ENCODE assay signal across 8 cellular contexts in genomic region chr2:85308951-85309555, GRCh38. TPM values are rescaled to one million over a fixed set of nuclear protein-coding genes. Genes with fewer than 3 reads are reported as not detected.
DNase-seq lines count a peak whose midpoint lies in the region; ATAC-seq and TF ChIP-seq lines count a peak whose summit lies in the region.

No MANE protein-coding gene starts in this region.

- POLR2A ChIA-PET in SK-N-SH (lab: Yijun Ruan, JAX), result interaction anchor here (0.7 to 2.7 kb wide), 5 partner anchors 9 to 230 kb away, joined by 3 to 12 read pairs (median 3); partner anchors contain the start of genes MAT2A and TGOLN2

- WGBS in GM23248 (ENCODE audit: low coverage in 1 of 2, low lambda C conversion rate in 2 of 2, missing lambda C conversion rate in 2 of 2), 2 experiments, result 13 to 22% methylated on average over 9 to 14 of the region's 14 CpGs
- 32% methylated on average over 14 of the region's 14 CpGs for WGBS in SK-N-SH (ENCODE audit: low lambda C conversion rate)

- H3K9ac ChIP-seq in GM23248 (peak overlapping the region; percentile 26; the same call in 1 of the 2 replicates), SK-N-SH (0 out of 2 replicates have a peak overlapping the region, but pooled peaks have one; percentile 21)

- H3K9me3 ChIP-seq in GM23248 (ENCODE audit: low read depth) (no peaks in the 10 kb centered on the region), SK-N-SH (no peaks in the 10 kb centered on the region)

- CTCF ChIA-PET in SK-N-SH (lab: Yijun Ruan, JAX), result interaction anchor here (0.8 to 2.9 kb wide), 11 partner anchors 9 to 383 kb away, joined by 3 to 28 read pairs (median 5); partner anchors contain the start of gene TCF7L1

- no peak for TF ChIP-seq EP300 in SK-N-SH (IDR thresholded peaks at IDR 0.05; ENCODE audit: borderline replicate concordance in 1 of 2, low read depth in 1 of 2, low read length in 1 of 2)

- in situ Hi-C loops in GM23248 (cut with MboI), result no loop called here

- ATAC-seq in HG02981 (IDR thresholded peaks at IDR 0.05; ENCODE audit: unreplicated experiment) (no peak), GM21529 (IDR thresholded peaks at IDR 0.05; ENCODE audit: unreplicated experiment) (no peak)

- H3K4me1 ChIP-seq in GM23248 (ENCODE audit: insufficient read depth) (peaks cover 26% of the 10 kb centered on the region), SK-N-SH (ENCODE audit: control insufficient read depth in 1 of 2, insufficient read depth in 2 of 2, low read depth in 1 of 2, low read length in 1 of 2) (peaks cover 10 to 17% of the 10 kb centered on the region in 2 experiments; a peak in 2 of 4 replicates)

- H2AFZ ChIP-seq in GM23248 (no peak overlapping the region), SK-N-SH (ENCODE audit: low read depth) (no peak overlapping the region)

- DNase-seq in AG08396 (ENCODE audit: low spot score), result peak; percentile 25
- peak; percentile 69 for DNase-seq in GM23248
- peak; percentile 95 for DNase-seq in SK-N-SH
- peak; percentile 60 for DNase-seq in globus pallidus (ENCODE audit: low spot score)
- peak; percentile 56 for DNase-seq in putamen (ENCODE audit: low spot score)
- no peak for DNase-seq in NCI-H1436 treated with DMSO at 0.1 percent for 48 hours (lab: John Stamatoyannopoulos, UW)

- no peak overlapping the region for H3K4me2 ChIP-seq in GM23248 (ENCODE audit: unreplicated experiment)
- H3K4me2 ChIP-seq in SK-N-SH, result peak overlapping the region; percentile 64; the same call in 1 of the 2 replicates

- H3K27ac ChIP-seq in GM23248 (no peak overlapping the region), SK-N-SH (ENCODE audit: low read depth in 2 of 2, low read length in 1 of 2) (peak overlapping the region; percentile 51 to 69)

- peaks cover 11% of the 10 kb centered on the region for H3F3A ChIP-seq in GM23248 (ENCODE audit: insufficient read depth)
- peaks cover 21% of the 10 kb centered on the region for H3F3A ChIP-seq in SK-N-SH (replicated peaks; ENCODE audit: insufficient read depth)

- H3K36me3 ChIP-seq in GM23248 (ENCODE audit: low read depth) (no peaks in the 10 kb centered on the region), SK-N-SH (replicated peaks in 1 of 2; ENCODE audit: control insufficient read depth in 1 of 2, insufficient read depth in 2 of 2, low read length in 1 of 2) (peaks cover 2 to 5% of the 10 kb centered on the region in 2 experiments)

- H4K20me1 ChIP-seq in GM23248 (ENCODE audit: insufficient read depth), result no peaks in the 10 kb centered on the region
- no peaks in the 10 kb centered on the region for H4K20me1 ChIP-seq in SK-N-SH (ENCODE audit: insufficient read depth)

- no peak for TF ChIP-seq RAD21 in SK-N-SH (IDR thresholded peaks at IDR 0.05; ENCODE audit: low read length)

- TF ChIP-seq CTCF in SK-N-SH (IDR thresholded peaks at IDR 0.05), result no peak

- H3K4me3 ChIP-seq in GM23248 (no peak overlapping the region), SK-N-SH (ENCODE audit: low read depth in 2 of 2, low read length in 1 of 2) (peak overlapping the region in 1 of 2 experiments; percentile 3; a peak in 1 of 4 replicates)

- no peaks in the 10 kb centered on the region for H3K27me3 ChIP-seq in GM23248 (replicated peaks; ENCODE audit: insufficient read depth)
- H3K27me3 ChIP-seq in SK-N-SH (ENCODE audit: insufficient read depth), result no peaks in the 10 kb centered on the region

- H3K9me2 ChIP-seq in GM23248 (ENCODE audit: insufficient read depth) (no peaks in the 10 kb centered on the region), SK-N-SH (no peaks in the 10 kb centered on the region)

- H3K79me2 ChIP-seq in GM23248 (ENCODE audit: insufficient read depth), result no peaks in the 10 kb centered on the region
- H3K79me2 ChIP-seq in SK-N-SH (ENCODE audit: insufficient read depth), result no peaks in the 10 kb centered on the region

TF ChIP-seq in SK-N-SH, 30 proteins besides CTCF, POLR2A, EP300 and RAD21:
- TF ChIP-seq ZBTB33 (IDR thresholded peaks at IDR 0.05; ENCODE audit: borderline replicate concordance, low read depth), result no peak
- TF ChIP-seq NFIC (IDR thresholded peaks at IDR 0.05; ENCODE audit: borderline replicate concordance), result peak; percentile 57; the same call in 1 of the 2 replicates
- TF ChIP-seq TCF12 (IDR thresholded peaks at IDR 0.05), result peak; percentile 16; the same call in 1 of the 2 replicates
- peak; percentile 95 for TF ChIP-seq MXI1 (IDR thresholded peaks at IDR 0.05; ENCODE audit: low read depth, low read length)
- TF ChIP-seq, protein P1, sequence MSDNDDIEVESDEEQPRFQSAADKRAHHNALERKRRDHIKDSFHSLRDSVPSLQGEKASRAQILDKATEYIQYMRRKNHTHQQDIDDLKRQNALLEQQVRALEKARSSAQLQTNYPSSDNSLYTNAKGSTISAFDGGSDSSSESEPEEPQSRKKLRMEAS (IDR thresholded peaks at IDR 0.05; ENCODE audit: low read depth), result no peak; the same call in 1 of the 2 replicates
- TF ChIP-seq SIN3A (IDR thresholded peaks at IDR 0.05; ENCODE audit: borderline replicate concordance, low read depth, low read length), result peak; percentile 32; the same call in 1 of the 2 replicates
- TF ChIP-seq TAF1 (IDR thresholded peaks at IDR 0.05; ENCODE audit: borderline replicate concordance, low read depth, low read length), result no peak; the same call in 1 of the 2 replicates
- TF ChIP-seq RFX5 (IDR thresholded peaks at IDR 0.05; ENCODE audit: low read length), result no peak
- TF ChIP-seq CHD2 (IDR thresholded peaks at IDR 0.05; ENCODE audit: low read length, partially characterized antibody), result peak; percentile 49
- peak; percentile 82 for TF ChIP-seq USF1 (IDR thresholded peaks at IDR 0.05; ENCODE audit: borderline replicate concordance, low read depth)
TF ChIP-seq in SK-N-SH: peak in this region for 6.

RNA-seq across cellular contexts. Expression of gene TGOLN2, which starts 18.7 kb away (rescaled TPM):
- total RNA-seq in GM23248 (2014; rRNA removed; shearing (Covaris generic)), result 96.8 and 125 TPM in 2 replicates
- polyA plus RNA-seq in GM23248 (2016; fragmentation: Nextera tagmentation; extraction: Ambion mirVana) (117 and 118 TPM in 2 replicates), SK-N-SH (2012; rRNA removed) (138 and 140 TPM in 2 replicates)
- 107 and 114 TPM in 2 replicates for polyA plus RNA-seq in SK-N-SH (2012; cell fraction: cytosol; rRNA removed)
- 76.0 and 97.4 TPM in 2 replicates for polyA plus RNA-seq in SK-N-SH (2012; cell fraction: nucleus; rRNA removed)

RNA-seq across cellular contexts. Expression of gene RETSAT, which starts 45.3 kb away (rescaled TPM):
- total RNA-seq in GM23248 (2014; rRNA removed; shearing (Covaris generic)), result 46.0 and 68.6 TPM in 2 replicates
- polyA plus RNA-seq in GM23248 (2016; fragmentation: Nextera tagmentation; extraction: Ambion mirVana) (15.6 and 20.4 TPM in 2 replicates), SK-N-SH (2012; rRNA removed) (28.0 and 37.7 TPM in 2 replicates)
- 20.5 and 24.4 TPM in 2 replicates for polyA plus RNA-seq in SK-N-SH (2012; cell fraction: cytosol; rRNA removed)
- polyA plus RNA-seq in SK-N-SH (2012; cell fraction: nucleus; rRNA removed), result 33.4 and 58.1 TPM in 2 replicates

RNA-seq across cellular contexts. Expression of gene ELMOD3, which starts 45.5 kb away (rescaled TPM):
- total RNA-seq in GM23248 (2014; rRNA removed; shearing (Covaris generic)), result 15.4 and 23.8 TPM in 2 replicates
- 12.8 and 15.3 TPM in 2 replicates for polyA plus RNA-seq in GM23248 (2016; fragmentation: Nextera tagmentation; extraction: Ambion mirVana)
- 15.4 and 25.1 TPM in 2 replicates for polyA plus RNA-seq in SK-N-SH (2012; rRNA removed)
- polyA plus RNA-seq in SK-N-SH (2012; cell fraction: cytosol; rRNA removed), result 7.7 and 9.2 TPM in 2 replicates
- 70.2 and 88.5 TPM in 2 replicates for polyA plus RNA-seq in SK-N-SH (2012; cell fraction: nucleus; rRNA removed)
